ENCODE assay signal across 19 cellular contexts in genomic region chr1:161008857-161009554, GRCh38. TPM values are rescaled to one million over a fixed set of nuclear protein-coding genes. Genes with fewer than 3 reads are reported as not detected.
DNase-seq lines count a peak whose midpoint lies in the region; ATAC-seq, FAIRE-seq and TF ChIP-seq lines count a peak whose summit lies in the region.
"Had no signal": no experiment of that assay in that cellular context is flagged by ENCODE, and none has a peak within 500 bp of the region (broad histone marks: within the 10 kb centered on the region; RNA-seq: fewer than 3 reads in every experiment).

No MANE protein-coding gene starts in this region.

- RAD21 ChIA-PET in GM12878 (lab: Charles Lee; ENCODE audit: unreplicated experiment) = interaction anchor here (1.1 to 2.7 kb wide), 4 partner anchors 10 to 89 kb away, joined by 3 to 12 read pairs (median 4); no protein-coding TSS in a partner anchor

- no TSS peak for BruUV-seq in GM12878 (replicated peaks; lab: Mats Ljungman, UMichigan)

- SMC1A ChIA-PET in GM12878 (lab: Charles Lee; ENCODE audit: uncharacterized antibody, unreplicated experiment) = interaction anchor here (1.2 to 6.6 kb wide), 2 partner anchors 11 to 12 kb away, joined by 3 to 34 read pairs; partner anchors contain the start of gene F11R

- in situ Hi-C loops in GM12878 (cut with MboI) = no loop called here

- no peak for TF ChIP-seq EP300 in GM12878 (IDR thresholded peaks at IDR 0.05; ENCODE audit: borderline replicate concordance in 1 of 2, control insufficient read depth in 1 of 2, low read depth in 2 of 2, low read length in 2 of 2)

- TF ChIP-seq CTCF in AG10803 (conservative IDR thresholded peaks at IDR 0.05; ENCODE audit: low read length) (no peak), GM12878 (IDR thresholded peaks at IDR 0.05 in 2 of 3, conservative IDR thresholded peaks at IDR 0.05 in 1 of 3; ENCODE audit: control insufficient read depth in 2 of 3, extremely low read depth in 1 of 3, insufficient read depth in 1 of 3, low read depth in 3 of 3, low read length in 3 of 3) (no peak), lower lobe of right lung (IDR thresholded peaks at IDR 0.05) (no peak)

- TF ChIP-seq RAD21 in GM12878 (IDR thresholded peaks at IDR 0.05; ENCODE audit: insufficient read depth, low read depth, low read length) = no peak

- no peak overlapping the region for H3K4me2 ChIP-seq in GM12878 (ENCODE audit: control insufficient read depth, insufficient read depth)

- no peak overlapping the region for H3K9ac ChIP-seq in GM12878 (ENCODE audit: control insufficient read depth, insufficient read depth, low read length)

- TF ChIP-seq POLR2A in GM12878 (IDR thresholded peaks at IDR 0.05; ENCODE audit: low read depth, low read length) = no peak

- H3K79me2 ChIP-seq in GM12878 (ENCODE audit: control insufficient read depth, insufficient read depth, low read length) = peaks cover 39% of the 10 kb centered on the region

- H3K27me3 ChIP-seq in GM12878 (replicated peaks in 1 of 2; ENCODE audit: control insufficient read depth in 2 of 2, insufficient read depth in 2 of 2, low read length in 1 of 2) (no peaks in the 10 kb centered on the region), lower lobe of right lung (ENCODE audit: low read depth) (no peaks in the 10 kb centered on the region)
- H3K27me3 ChIP-seq: esophagus muscularis mucosa, tibial nerve had no signal

- 44% methylated on average over 5 of the region's 5 CpGs for WGBS in GM12878 (ENCODE audit: insufficient coverage, insufficient replicate concordance, low lambda C conversion rate, missing lambda C conversion rate)

- DNase-seq in AG10803 (ENCODE audit: low read depth) (peak; percentile 39), GM03348 (ENCODE audit: low spot score) (peak; percentile 32), GM12878 (ENCODE audit: low read depth, low spot score) (no peak), lower lobe of right lung (no peak), NCI-H748 treated with DMSO at 0.1 percent for 48 hours (lab: John Stamatoyannopoulos, UW) (no peak), NCI-H1417 treated with DMSO at 0.1 percent for 48 hours (lab: John Stamatoyannopoulos, UW) (no peak), globus pallidus (ENCODE audit: low spot score) (no peak)
- DNase-seq: anterior cingulate cortex; GOT3; left ventricle myocardium inferior; MV-4-11; nephron progenitor cell; SHP77; stimulated activated CD4-positive, alpha-beta T cell treated with anti-CD3 and anti-CD28 coated beads, Interleukin-4, amount 100 ng/mL, for 24 hours had no signal

- POLR2A ChIA-PET in GM12878 (lab: Charles Lee) = interaction anchor here (0.6 kb wide), 1 partner anchor 30 kb away, joined by 3 read pairs; no protein-coding TSS in a partner anchor

- no peaks in the 10 kb centered on the region for H4K20me1 ChIP-seq in GM12878 (ENCODE audit: control insufficient read depth, insufficient read depth)

- CTCF ChIA-PET in GM12878 (lab: Yijun Ruan, JAX) = interaction anchor here (1.7 to 4.6 kb wide), 2 partner anchors 11 to 12 kb away, joined by 3 to 22 read pairs; partner anchors contain the start of gene F11R

- no peak for FAIRE-seq in GM12878 (lab: Jason Lieb, UNC)

- peaks cover 11% of the 10 kb centered on the region for H3K4me1 ChIP-seq in GM12878 (ENCODE audit: control insufficient read depth, insufficient read depth, low read length)
- H3K4me1 ChIP-seq in lower lobe of right lung = peaks cover 73% of the 10 kb centered on the region

- no peak overlapping the region for H3K4me3 ChIP-seq in AG10803 (ENCODE audit: low read length)
- H3K4me3 ChIP-seq in GM12878 = no peak overlapping the region
- no peak overlapping the region for H3K4me3 ChIP-seq in lower lobe of right lung
- H3K4me3 ChIP-seq: esophagus muscularis mucosa, left ventricle myocardium inferior, tibial nerve had no signal

- H2AFZ ChIP-seq in GM12878 (ENCODE audit: control insufficient read depth, low read depth, low read length) = no peak overlapping the region

- peaks cover 0 to 3% of the 10 kb centered on the region in 2 experiments; a peak in 1 of 4 replicates for H3K36me3 ChIP-seq in GM12878 (ENCODE audit: control insufficient read depth in 2 of 2, insufficient read depth in 2 of 2, low read length in 1 of 2)
- no peaks in the 10 kb centered on the region for H3K36me3 ChIP-seq in lower lobe of right lung
- H3K36me3 ChIP-seq: esophagus muscularis mucosa, left ventricle myocardium inferior, tibial nerve had no signal

- intact Hi-C loops in GM12878 (cut with micrococcal nuclease; ENCODE audit: unreplicated experiment) = no loop called here
- intact Hi-C loops in lower lobe of right lung (cut with DNase I) = no loop called here

- H3K9me3 ChIP-seq in GM12878 (replicated peaks; ENCODE audit: control insufficient read depth, insufficient read depth, low read length) = no peaks in the 10 kb centered on the region
- no peaks in the 10 kb centered on the region for H3K9me3 ChIP-seq in lower lobe of right lung
- H3K9me3 ChIP-seq: esophagus muscularis mucosa, left ventricle myocardium inferior, tibial nerve had no signal

- ATAC-seq in GM12878 (no peak), lower lobe of right lung (peak; percentile 2 to 39), HG03280 (IDR thresholded peaks at IDR 0.05; ENCODE audit: unreplicated experiment) (no peak)
- ATAC-seq: sciatic nerve had no signal

- no peak overlapping the region for H3K27ac ChIP-seq in GM12878 (ENCODE audit: control insufficient read depth, insufficient read depth)
- peak overlapping the region; percentile 53 for H3K27ac ChIP-seq in lower lobe of right lung
- H3K27ac ChIP-seq: esophagus muscularis mucosa, left ventricle myocardium inferior, tibial nerve had no signal

RNA-seq across cellular contexts. Expression of gene F11R, which starts 11.9 kb away (rescaled TPM):
- total RNA-seq in GM12878 (2013; cell fraction: nucleolus; rRNA removed) = 90.7 and 115 TPM in 2 replicates
- total RNA-seq in GM12878 (2014; rRNA removed) = 23.7 and 33.2 TPM in 2 replicates
- total RNA-seq in GM12878 (2014; rRNA removed; fragmentation: Illumina TruSeq; extraction: Trizol) = 29.5 and 31.9 TPM in 2 replicates
- 29.8 and 33.2 TPM in 2 replicates for total RNA-seq in GM12878 (2021)
- 18.2 TPM for polyA plus RNA-seq in GM12878 (2011; ENCODE audit: low read depth)
- 51.8 and 80.9 TPM in 2 replicates for polyA plus RNA-seq in GM12878 (2011; rRNA removed)
- polyA plus RNA-seq in GM12878 (2011; cell fraction: cytosol; rRNA removed) = 63.3 and 86.3 TPM in 2 replicates
- 29.5 and 52.8 TPM in 2 replicates for polyA plus RNA-seq in GM12878 (2011; cell fraction: nucleus; rRNA removed)
- 27.6 and 42.8 TPM in 2 replicates for polyA plus RNA-seq in GM12878 (2012)
- 54.5 and 71.7 TPM in 2 replicates for polyA plus RNA-seq in GM12878 (2014; fragmentation: Illumina TruSeq; extraction: Trizol)
- 10 to 100 TPM; 15.3 TPM for polyA plus RNA-seq in GM12878 (2014; fragmentation: Nextera tagmentation; extraction: Ambion mirVana)
- 21.0 and 23.4 TPM in 2 replicates for polyA plus RNA-seq in GM12878 (2014; rRNA removed)
- 10 to 100 TPM; 21.3 to 24.9 TPM for polyA plus RNA-seq in GM12878 (2016; fragmentation: Nextera tagmentation; extraction: Ambion mirVana)
- polyA minus RNA-seq in GM12878 (2011; rRNA and poly(A)+ RNA removed) = 82.5 and 112 TPM in 2 replicates
- 13.3 and 16.4 TPM in 2 replicates for polyA minus RNA-seq in GM12878 (2011; cell fraction: cytosol; rRNA and poly(A)+ RNA removed)
- 10.6 and 12.9 TPM in 2 replicates for polyA minus RNA-seq in GM12878 (2011; cell fraction: nucleus; rRNA and poly(A)+ RNA removed)
- total RNA-seq in lower lobe of right lung = 162 TPM

RNA-seq across cellular contexts. Expression of gene TSTD1, which starts 29.8 kb away (rescaled TPM):
- 26.3 and 40.4 TPM in 2 replicates for total RNA-seq in GM12878 (2013; cell fraction: nucleolus; rRNA removed)
- total RNA-seq in GM12878 (2014; rRNA removed) (72.2 and 72.7 TPM in 2 replicates), GM12878 (2014; rRNA removed; fragmentation: Illumina TruSeq; extraction: Trizol) (37.6 and 38.4 TPM in 2 replicates), GM12878 (2021) (43.2 and 49.0 TPM in 2 replicates), lower lobe of right lung (63.2 TPM)
- polyA plus RNA-seq in GM12878 (2011; ENCODE audit: low read depth) = 21.8 TPM
- polyA plus RNA-seq in GM12878 (2011; rRNA removed) (65.8 and 82.6 TPM in 2 replicates), GM12878 (2014; fragmentation: Illumina TruSeq; extraction: Trizol) (14.5 and 33.3 TPM in 2 replicates), GM12878 (2014; fragmentation: Nextera tagmentation; extraction: Ambion mirVana) (100 to 1,000 TPM; 102 to 145 TPM), GM12878 (2014; rRNA removed) (96.1 and 99.1 TPM in 2 replicates), GM12878 (2016; fragmentation: Nextera tagmentation; extraction: Ambion mirVana) (100 to 1,000 TPM; 100 to 118 TPM)
- 125 and 132 TPM in 2 replicates for polyA plus RNA-seq in GM12878 (2011; cell fraction: cytosol; rRNA removed)
- polyA plus RNA-seq in GM12878 (2011; cell fraction: nucleus; rRNA removed) = 76.3 and 99.1 TPM in 2 replicates
- 64.2 and 75.4 TPM in 2 replicates for polyA plus RNA-seq in GM12878 (2012)
- polyA minus RNA-seq in GM12878 (2011; rRNA and poly(A)+ RNA removed) = 6.6 and 20.1 TPM in 2 replicates
- polyA minus RNA-seq in GM12878 (2011; cell fraction: cytosol; rRNA and poly(A)+ RNA removed) = 6.7 and 9.0 TPM in 2 replicates
- polyA minus RNA-seq in GM12878 (2011; cell fraction: nucleus; rRNA and poly(A)+ RNA removed) = 13.1 and 18.8 TPM in 2 replicates

RNA-seq across cellular contexts. Expression of gene USF1, which starts 36.8 kb away (rescaled TPM):
- total RNA-seq in GM12878 (2013; cell fraction: nucleolus; rRNA removed) = 32.1 and 38.7 TPM in 2 replicates
- total RNA-seq in GM12878 (2014; rRNA removed) (90.2 and 92.1 TPM in 2 replicates), GM12878 (2014; rRNA removed; fragmentation: Illumina TruSeq; extraction: Trizol) (61.4 and 65.1 TPM in 2 replicates), GM12878 (2021) (60.3 and 65.8 TPM in 2 replicates), lower lobe of right lung (81.8 TPM)
- polyA plus RNA-seq in GM12878 (2011; ENCODE audit: low read depth) = 54.0 TPM
- polyA plus RNA-seq in GM12878 (2011; rRNA removed) (33.8 and 46.0 TPM in 2 replicates), GM12878 (2014; fragmentation: Illumina TruSeq; extraction: Trizol) (50.5 and 60.9 TPM in 2 replicates), GM12878 (2014; fragmentation: Nextera tagmentation; extraction: Ambion mirVana) (10 to 100 TPM in 1 of 2 experiments, 1 to 10 TPM in 1; 9.4 to 26.3 TPM), GM12878 (2014; rRNA removed) (72.6 and 72.8 TPM in 2 replicates), GM12878 (2016; fragmentation: Nextera tagmentation; extraction: Ambion mirVana) (10 to 100 TPM; 11.5 to 23.1 TPM)
- 55.7 and 71.7 TPM in 2 replicates for polyA plus RNA-seq in GM12878 (2011; cell fraction: cytosol; rRNA removed)
- polyA plus RNA-seq in GM12878 (2011; cell fraction: nucleus; rRNA removed) = 153 and 160 TPM in 2 replicates
- 42.5 and 67.5 TPM in 2 replicates for polyA plus RNA-seq in GM12878 (2012)
- polyA minus RNA-seq in GM12878 (2011; rRNA and poly(A)+ RNA removed) = 149 and 171 TPM in 2 replicates
- polyA minus RNA-seq in GM12878 (2011; cell fraction: cytosol; rRNA and poly(A)+ RNA removed) = 31.5 and 32.7 TPM in 2 replicates
- 24.2 and 34.1 TPM in 2 replicates for polyA minus RNA-seq in GM12878 (2011; cell fraction: nucleus; rRNA and poly(A)+ RNA removed)

RNA-seq across cellular contexts. Expression of gene ITLN2, which starts 54.4 kb away (rescaled TPM):
- not detected in 2 replicates for total RNA-seq in GM12878 (2013; cell fraction: nucleolus; rRNA removed)
- not detected in 2 replicates for total RNA-seq in GM12878 (2014; rRNA removed)
- total RNA-seq in GM12878 (2014; rRNA removed; fragmentation: Illumina TruSeq; extraction: Trizol) = not detected in 2 replicates
- total RNA-seq in GM12878 (2021) = not detected in 2 replicates
- not detected for polyA plus RNA-seq in GM12878 (2011; ENCODE audit: low read depth)
- polyA plus RNA-seq in GM12878 (2011; rRNA removed) = 0.07 TPM in 1 of 2 replicates, not detected in the other
- polyA plus RNA-seq in GM12878 (2011; cell fraction: cytosol; rRNA removed) = 0.10 TPM in 1 of 2 replicates, not detected in the other
- 0.12 and 0.18 TPM in 2 replicates for polyA plus RNA-seq in GM12878 (2011; cell fraction: nucleus; rRNA removed)
- not detected in 2 replicates for polyA plus RNA-seq in GM12878 (2012)
- not detected in 2 replicates for polyA plus RNA-seq in GM12878 (2014; fragmentation: Illumina TruSeq; extraction: Trizol)
- polyA plus RNA-seq in GM12878 (2014; fragmentation: Nextera tagmentation; extraction: Ambion mirVana) = not detected
- not detected in 2 replicates for polyA plus RNA-seq in GM12878 (2014; rRNA removed)
- polyA plus RNA-seq in GM12878 (2016; fragmentation: Nextera tagmentation; extraction: Ambion mirVana) = not detected
- not detected in 2 replicates for polyA minus RNA-seq in GM12878 (2011; rRNA and poly(A)+ RNA removed)
- polyA minus RNA-seq in GM12878 (2011; cell fraction: cytosol; rRNA and poly(A)+ RNA removed) = not detected in 2 replicates
- not detected in 2 replicates for polyA minus RNA-seq in GM12878 (2011; cell fraction: nucleus; rRNA and poly(A)+ RNA removed)
- total RNA-seq in lower lobe of right lung = 30.7 TPM
- total RNA-seq: dermis microvascular lymphatic vessel endothelial cell, esophagus muscularis mucosa, sciatic nerve, tibial nerve had no signal

Comparison
In these comparisons a context has a peak if more than half of its experiments do, and no peak if none do; other contexts are left out.
1. DNase-seq: peak in AG10803 (single experiment) and GM03348 (single experiment); none in GM12878 (single experiment), lower lobe of right lung (single experiment), NCI-H748 treated with DMSO at 0.1 percent for 48 hours (single experiment), NCI-H1417 treated with DMSO at 0.1 percent for 48 hours (single experiment) and globus pallidus (single experiment).
2. ATAC-seq: peak in lower lobe of right lung (2 of 2); none in GM12878 (single experiment) and HG03280 (single experiment).